In the genomic region with DNA sequence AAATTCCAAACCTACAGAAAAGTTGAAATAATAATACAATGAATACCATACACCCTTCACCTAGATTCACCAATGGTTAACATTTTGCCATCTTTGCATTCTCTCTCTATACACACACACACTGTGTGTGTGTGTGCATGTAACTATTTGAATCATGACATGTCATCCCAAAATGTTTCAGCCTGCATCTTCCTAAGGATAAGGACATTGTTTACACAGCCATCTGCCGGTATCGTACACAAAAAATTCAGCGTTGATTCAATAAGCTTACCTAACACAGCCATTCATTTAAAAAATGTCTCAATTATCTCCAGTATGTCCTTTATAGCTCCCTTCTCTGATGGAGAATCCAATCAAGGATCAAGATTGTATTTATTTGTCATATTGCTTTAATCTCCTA, we compare ENCODE assay signal across 17 cellular contexts.
"Had no signal": no experiment of that assay in that cellular context is flagged by ENCODE, and none has a peak within 500 bp of the region (broad histone marks: within the 10 kb centered on the region; RNA-seq: fewer than 3 reads in every experiment).

No MANE protein-coding gene starts in this region.

- H3K9me3 ChIP-seq: right lobe of liver, suprapubic skin had no signal

- H3K27me3 ChIP-seq: right lobe of liver, suprapubic skin had no signal

- H3K27ac ChIP-seq: epithelial cell of prostate, right lobe of liver had no signal

- H3K4me3 Mint-ChIP-seq: activated CD4-positive, alpha-beta T cell treated with anti-CD3 and anti-CD28 coated beads, Interleukin-2, amount 10 ng/mL, durations not matched to agents 7 days and 5 days; activated naive CD8-positive, alpha-beta T cell treated with anti-CD3 and anti-CD28 coated beads for 36 hours; activated T-cell treated with anti-CD3 and anti-CD28 coated beads, Interleukin-2, amount 50 U/mL, for 72 hours; natural killer cell treated with Interleukin-12 subunit alpha and Interleukin-12 subunit beta and Interleukin-15 and Interleukin-18, amount 100 ng/mL, for 72 hours had no signal

- H3K36me3 Mint-ChIP-seq: activated naive CD8-positive, alpha-beta T cell treated with anti-CD3 and anti-CD28 coated beads for 36 hours; natural killer cell treated with Interleukin-12 subunit alpha and Interleukin-12 subunit beta and Interleukin-15 and Interleukin-18, amount 100 ng/mL, for 72 hours had no signal

- DNase-seq: activated CD4-positive, alpha-beta T cell treated with anti-CD3 and anti-CD28 coated beads, Interleukin-2, amount 10 ng/mL, durations not matched to agents 7 days and 5 days; activated CD8-positive, alpha-beta memory T cell treated with anti-CD3 and anti-CD28 coated beads, Interleukin-2, amount 50 U/mL, for 48 hours; activated gamma-delta T cell; activated naive CD8-positive, alpha-beta T cell treated with anti-CD3 and anti-CD28 coated beads for 36 hours; activated T-cell treated with anti-CD3 and anti-CD28 coated beads, Interleukin-2, amount 50 U/mL, for 72 hours; amygdala; cerebellar nuclear complex; hippocampal formation; left ventricle myocardium superior; mesenchymal stem cell; occipital lobe; right lobe of liver; stimulated activated naive CD8-positive, alpha-beta T cell treated with anti-CD3 and anti-CD28 coated beads, Interleukin-15, Interleukin-2, amounts not matched to agents 100 U/mL and 50 U/mL, for 24 hours had no signal

- H3K9me3 Mint-ChIP-seq: activated CD4-positive, alpha-beta T cell treated with anti-CD3 and anti-CD28 coated beads, Interleukin-2, amount 10 ng/mL, durations not matched to agents 7 days and 5 days; activated naive CD8-positive, alpha-beta T cell treated with anti-CD3 and anti-CD28 coated beads for 36 hours; activated T-cell treated with anti-CD3 and anti-CD28 coated beads, Interleukin-2, amount 50 U/mL, for 72 hours; natural killer cell treated with Interleukin-12 subunit alpha and Interleukin-12 subunit beta and Interleukin-15 and Interleukin-18, amount 100 ng/mL, for 72 hours had no signal

- H3K36me3 ChIP-seq: right lobe of liver, suprapubic skin had no signal

- ATAC-seq: activated T-cell treated with anti-CD3 and anti-CD28 coated beads, Interleukin-2, amount 50 U/mL, for 72 hours; natural killer cell treated with Interleukin-12 subunit alpha and Interleukin-12 subunit beta and Interleukin-15 and Interleukin-18, amount 100 ng/mL, for 72 hours; right lobe of liver; stimulated activated naive CD8-positive, alpha-beta T cell treated with anti-CD3 and anti-CD28 coated beads, Interleukin-15, Interleukin-2, amounts not matched to agents 100 U/mL and 50 U/mL, for 24 hours had no signal

- H3K4me3 ChIP-seq: right lobe of liver, suprapubic skin had no signal

- H3K27ac Mint-ChIP-seq: activated CD4-positive, alpha-beta T cell treated with anti-CD3 and anti-CD28 coated beads, Interleukin-2, amount 10 ng/mL, durations not matched to agents 7 days and 5 days; activated naive CD8-positive, alpha-beta T cell treated with anti-CD3 and anti-CD28 coated beads for 36 hours; activated T-cell treated with anti-CD3 and anti-CD28 coated beads, Interleukin-2, amount 50 U/mL, for 72 hours; natural killer cell treated with Interleukin-12 subunit alpha and Interleukin-12 subunit beta and Interleukin-15 and Interleukin-18, amount 100 ng/mL, for 72 hours; progenitor cell of endocrine pancreas had no signal

- H3K27me3 Mint-ChIP-seq: activated naive CD8-positive, alpha-beta T cell treated with anti-CD3 and anti-CD28 coated beads for 36 hours; natural killer cell treated with Interleukin-12 subunit alpha and Interleukin-12 subunit beta and Interleukin-15 and Interleukin-18, amount 100 ng/mL, for 72 hours; progenitor cell of endocrine pancreas had no signal
